In the genomic region with DNA sequence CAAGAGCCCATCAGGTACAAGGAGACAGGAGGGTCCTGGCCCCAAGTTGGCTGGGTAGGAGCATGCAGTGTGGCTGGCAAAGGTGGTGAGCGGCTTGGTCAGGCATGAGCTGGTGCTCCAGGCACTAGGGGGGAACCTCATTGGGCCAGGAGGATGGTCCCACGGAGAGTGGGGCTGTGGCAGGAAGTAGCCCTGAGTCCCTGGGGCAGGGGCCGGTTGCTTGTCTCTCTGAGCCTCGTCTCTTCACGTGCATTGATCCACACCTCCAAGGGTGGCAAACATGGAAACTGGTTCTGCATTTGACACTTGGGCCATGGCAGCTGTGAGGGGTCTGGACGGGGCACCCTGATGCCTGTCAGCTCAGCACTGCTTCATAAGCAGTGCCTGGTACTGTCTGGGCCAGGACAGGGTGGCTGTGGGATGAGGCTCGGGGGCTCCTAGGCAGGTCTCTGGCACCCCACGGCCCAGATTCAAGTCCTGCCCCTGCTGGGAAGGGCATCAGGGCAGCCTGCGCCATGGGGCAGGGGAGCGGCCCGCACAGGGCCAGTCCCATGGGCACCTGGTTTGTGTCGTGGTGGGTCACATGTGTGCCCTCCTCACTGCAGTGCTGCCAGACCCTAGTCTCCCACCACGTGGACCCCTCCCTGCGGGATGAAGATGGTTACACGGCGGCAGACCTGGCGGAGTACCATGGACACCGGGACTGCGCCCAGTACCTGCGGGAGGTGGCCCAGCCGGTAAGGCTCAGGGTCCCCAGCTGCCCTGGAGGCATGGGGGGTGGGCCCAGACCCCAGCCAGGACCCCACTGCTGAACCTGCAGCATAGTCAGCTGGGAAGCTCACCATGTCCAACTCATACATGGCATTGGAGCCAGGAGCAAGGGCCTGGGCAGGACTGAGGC, we compare ENCODE assay signal across 20 cellular contexts.
"Had no signal": no experiment of that assay in that cellular context is flagged by ENCODE, and none has a peak within 500 bp of the region (broad histone marks: within the 10 kb centered on the region; RNA-seq: fewer than 3 reads in every experiment).

No MANE protein-coding gene starts in this region.

- H2AFZ ChIP-seq: neural progenitor cell, parathyroid adenoma had no signal

- H3K4me2 ChIP-seq: neural progenitor cell had no signal

- H3K36me3 ChIP-seq: adrenal gland, colonic mucosa, esophagus squamous epithelium, neural progenitor cell had no signal

- H3K79me2 ChIP-seq: parathyroid adenoma had no signal

- H3K9ac ChIP-seq: neural progenitor cell, parathyroid adenoma had no signal

- H3K27ac Mint-ChIP-seq: activated naive CD4-positive, alpha-beta T cell treated with anti-CD3 and anti-CD28 coated beads, Interleukin-2, amount 50 U/mL, for 24 hours; activated T-cell treated with anti-CD3 and anti-CD28 coated beads, Interleukin-2, amount 50 U/mL, for 24 hours; mesothelial cell of epicardium; neural progenitor cell; type B pancreatic cell had no signal

- H3K4me3 ChIP-seq: adrenal gland, colonic mucosa, esophagus squamous epithelium, lung, neural progenitor cell, skin epidermis had no signal

- H3K4me1 ChIP-seq: adrenal gland, colonic mucosa, parathyroid adenoma had no signal

- H3K9me3 Mint-ChIP-seq: type B pancreatic cell had no signal

- H3K36me3 Mint-ChIP-seq: mesothelial cell of epicardium, neural progenitor cell, type B pancreatic cell had no signal

- H3K9me3 ChIP-seq: adrenal gland, colonic mucosa had no signal

- DNase-seq: activated CD4-positive, alpha-beta T cell treated with anti-CD3 and anti-CD28 coated beads, Interleukin-2, amount 50 U/mL, for 1 hour; activated T-cell treated with anti-CD3 and anti-CD28 coated beads, Interleukin-2, amount 50 U/mL, for 24 hours; adrenal gland; caudate nucleus; colonic mucosa; esophagus squamous epithelium; kidney glomerular epithelial cell; retina; stimulated activated CD4-positive, alpha-beta T cell treated with anti-CD3 and anti-CD28 coated beads, Interleukin-4, amount 100 ng/mL, for 24 hours; stimulated activated naive CD4-positive, alpha-beta T cell; T1000 had no signal

- H3K27ac ChIP-seq: adrenal gland, colonic mucosa, esophagus squamous epithelium, neural progenitor cell, parathyroid adenoma, skin epidermis had no signal

- H3K4me3 Mint-ChIP-seq: activated naive CD4-positive, alpha-beta T cell treated with anti-CD3 and anti-CD28 coated beads, Interleukin-2, amount 50 U/mL, for 24 hours; activated T-cell treated with anti-CD3 and anti-CD28 coated beads, Interleukin-2, amount 50 U/mL, for 24 hours; mesothelial cell of epicardium; neural progenitor cell; type B pancreatic cell had no signal

- ATAC-seq: activated CD4-positive, CD25-positive, alpha-beta regulatory T cell treated with anti-CD3 and anti-CD28 coated beads, Interleukin-2, amount 50 U/mL, for 24 hours; SK-N-SH treated with all-trans-retinoic acid at 6 μM for 48 hours had no signal

- H3K4me1 Mint-ChIP-seq: activated naive CD4-positive, alpha-beta T cell treated with anti-CD3 and anti-CD28 coated beads, Interleukin-2, amount 50 U/mL, for 24 hours; neural progenitor cell had no signal
